In genomic region chr10:118950190-118950658, GRCh38 we compare ENCODE assay signal across 16 cellular contexts.
DNase-seq lines count a peak whose midpoint lies in the region; ATAC-seq and FAIRE-seq lines count a peak whose summit lies in the region.
"Had no signal": no experiment of that assay in that cellular context is flagged by ENCODE, and none has a peak within 500 bp of the region (broad histone marks: within the 10 kb centered on the region; RNA-seq: fewer than 3 reads in every experiment).

No MANE protein-coding gene starts in this region.

- H3K27ac Mint-ChIP-seq in effector memory CD8-positive, alpha-beta T cell: no peak overlapping the region
- H3K27ac Mint-ChIP-seq: WTC11 had no signal

- DNase-seq in left cardiac atrium: peak; percentile 51
- DNase-seq in Right ventricle myocardium inferior (ENCODE audit: missing footprints): no peak
- DNase-seq in NCI-H1092 treated with DMSO at 0.1 percent for 48 hours (lab: John Stamatoyannopoulos, UW): peak; percentile 11
- peak; percentile 38 for DNase-seq in urothelium cell line (ENCODE audit: low spot score)
- DNase-seq in effector memory CD8-positive, alpha-beta T cell: no peak
- DNase-seq in stimulated activated naive CD8-positive, alpha-beta T cell treated with anti-CD3 and anti-CD28 coated beads, Interleukin-15, Interleukin-2, amounts not matched to agents 100 U/mL and 50 U/mL, for 24 hours: no peak
- DNase-seq: anterior cingulate cortex, C1 segment of cervical spinal cord, naive B cell, NCI-H2171 treated with DMSO at 0.1 percent for 48 hours, spleen, uterus had no signal

- 82% methylated on average over 1 of the region's 1 CpG; no CpG with 5 or more reads in 1 of the 2 experiments for WGBS in ectodermal cell, 2 experiments

- intact Hi-C loops in left cardiac atrium (cut with DNase I): no loop called here
- intact Hi-C loops in Right ventricle myocardium inferior (cut with DNase I): no loop called here

- H3K4me3 Mint-ChIP-seq in effector memory CD8-positive, alpha-beta T cell: no peak overlapping the region
- H3K4me3 Mint-ChIP-seq: naive B cell, WTC11 had no signal

- peaks cover 50 to 80% of the 10 kb centered on the region in 2 donors for H3K27me3 Mint-ChIP-seq in effector memory CD8-positive, alpha-beta T cell

- peaks cover 2% of the 10 kb centered on the region for H3K4me1 ChIP-seq in ectodermal cell (ENCODE audit: control insufficient read depth, insufficient read depth, low read length)
- H3K4me1 ChIP-seq: SJSA1, spleen, uterus had no signal

- H3K9me3 ChIP-seq in ectodermal cell (ENCODE audit: control insufficient read depth, low read length): no peaks in the 10 kb centered on the region
- H3K9me3 ChIP-seq: SJSA1, spleen, uterus had no signal

- no peaks in the 10 kb centered on the region for H3K27me3 ChIP-seq in ectodermal cell (ENCODE audit: control insufficient read depth, insufficient read depth, low read length, poor library complexity, severe bottlenecking)
- H3K27me3 ChIP-seq: SJSA1, spleen, uterus had no signal

- peaks cover 1 to 7% of the 10 kb centered on the region in 2 donors for H3K4me1 Mint-ChIP-seq in effector memory CD8-positive, alpha-beta T cell (ENCODE audit: low read depth in 2 of 2)
- H3K4me1 Mint-ChIP-seq: naive B cell had no signal

- H3K27ac ChIP-seq in ectodermal cell (ENCODE audit: insufficient read depth, low read depth, low read length, poor library complexity, severe bottlenecking): peak overlapping the region; percentile 16
- H3K27ac ChIP-seq: SJSA1, spleen, uterus had no signal

- peak in 1 of 2 donors; percentile 43 for ATAC-seq in left cardiac atrium
- ATAC-seq in Right ventricle myocardium inferior: no peak
- no peak for ATAC-seq in effector memory CD8-positive, alpha-beta T cell (replicated peaks)
- no peak for ATAC-seq in GM19023 (IDR thresholded peaks at IDR 0.05; ENCODE audit: unreplicated experiment)
- no peak for ATAC-seq in stimulated activated naive CD8-positive, alpha-beta T cell treated with anti-CD3 and anti-CD28 coated beads, Interleukin-15, Interleukin-2, amounts not matched to agents 100 U/mL and 50 U/mL, for 24 hours
- ATAC-seq: WTC11 had no signal

- H3K36me3 Mint-ChIP-seq in effector memory CD8-positive, alpha-beta T cell (ENCODE audit: insufficient read depth): no peaks in the 10 kb centered on the region
- H3K36me3 Mint-ChIP-seq: naive B cell, WTC11 had no signal

- H3K9me3 Mint-ChIP-seq in effector memory CD8-positive, alpha-beta T cell: no peaks in the 10 kb centered on the region

- H3K4me3 ChIP-seq in ectodermal cell (ENCODE audit: insufficient read depth, low read depth, low read length): no peak overlapping the region
- H3K4me3 ChIP-seq: SJSA1, spleen, uterus had no signal

- no peak for FAIRE-seq in urothelium cell line (lab: Jason Lieb, UNC)

- no peaks in the 10 kb centered on the region for H3K36me3 ChIP-seq in ectodermal cell (ENCODE audit: control insufficient read depth, insufficient read depth, low read length)
- H3K36me3 ChIP-seq: SJSA1, spleen, uterus had no signal

Comparison
In these comparisons a context has a peak if more than half of its experiments do, and no peak if none do; other contexts are left out.
1. DNase-seq: peak in left cardiac atrium (single experiment), NCI-H1092 treated with DMSO at 0.1 percent for 48 hours (single experiment) and urothelium cell line (single experiment); none in Right ventricle myocardium inferior (single experiment), effector memory CD8-positive, alpha-beta T cell (0 of 3) and stimulated activated naive CD8-positive, alpha-beta T cell treated with anti-CD3 and anti-CD28 coated beads, Interleukin-15, Interleukin-2, amounts not matched to agents 100 U/mL and 50 U/mL, for 24 hours (single experiment).